ENCODE assay signal across 29 cellular contexts in genomic region chr14:42123526-42123925, GRCh38.
"Had no signal": no experiment of that assay in that cellular context is flagged by ENCODE, and none has a peak within 500 bp of the region (broad histone marks: within the 10 kb centered on the region; RNA-seq: fewer than 3 reads in every experiment).

No MANE protein-coding gene starts in this region.

- H3K27ac ChIP-seq: left lung, pancreas, prostate gland, skin epidermis, stomach, testis, thyroid gland, transverse colon, upper lobe of left lung, vagina had no signal

- ATAC-seq: left colon; left lung; natural killer cell; pancreas; right cardiac atrium; sciatic nerve; stimulated activated naive B cell treated with anti-CD40 and anti-IgM and Interleukin-4, amounts not matched to agents 10 μg/mL and 1 μg/mL and 100 μg/mL, for 72 hours; stimulated activated naive CD8-positive, alpha-beta T cell treated with anti-CD3 and anti-CD28 coated beads, Interleukin-15, Interleukin-2, amounts not matched to agents 100 U/mL and 50 U/mL, for 24 hours had no signal

- FAIRE-seq: keratinocyte, pancreas had no signal

- H3K4me1 ChIP-seq: left lung, pancreas, prostate gland, stomach, testis, thyroid gland, transverse colon, upper lobe of left lung, vagina had no signal

- H3K9me3 ChIP-seq: left lung, pancreas, prostate gland, stomach, testis, thyroid gland, transverse colon, upper lobe of left lung, vagina had no signal

- H3K4me3 ChIP-seq: left lung, lung, pancreas, prostate gland, skin epidermis, stomach, testis, thyroid gland, transverse colon, upper lobe of left lung, vagina had no signal

- DNase-seq: hippocampal formation; left colon; left lung; mesendoderm; naive B cell; natural killer cell; nephron progenitor cell; nucleus accumbens; pancreas; posterior cingulate gyrus; retina; right cardiac atrium; stimulated activated CD4-positive, alpha-beta T cell treated with anti-CD3 and anti-CD28 coated beads, Interleukin-12 subunit alpha, Interleukin-12 subunit beta, amount 100 ng/mL, for 4 hours; stimulated activated CD4-positive, alpha-beta T cell treated with anti-CD3 and anti-CD28 coated beads, Interleukin-15, amount 100 ng/mL, for 24 hours; stimulated activated CD4-positive, alpha-beta T cell treated with anti-CD3 and anti-CD28 coated beads, Interleukin-2, amount 100 ng/mL, for 24 hours; stimulated activated CD4-positive, alpha-beta T cell treated with anti-CD3 and anti-CD28 coated beads, Interleukin-4, amount 100 ng/mL, for 1 hour; stimulated activated naive B cell treated with anti-CD40 and anti-IgM and Interleukin-4, amounts not matched to agents 10 μg/mL and 1 μg/mL and 100 μg/mL, for 72 hours; stimulated activated naive CD8-positive, alpha-beta T cell treated with anti-CD3 and anti-CD28 coated beads, Interleukin-15, Interleukin-2, amounts not matched to agents 100 U/mL and 50 U/mL, for 24 hours; stomach; testis; thyroid gland; transverse colon; upper lobe of left lung had no signal

- H3K36me3 ChIP-seq: left lung, pancreas, prostate gland, stomach, thyroid gland, transverse colon, upper lobe of left lung, vagina had no signal
